Comparison of ENCODE assay signal across 19 cellular contexts in the genomic region with DNA sequence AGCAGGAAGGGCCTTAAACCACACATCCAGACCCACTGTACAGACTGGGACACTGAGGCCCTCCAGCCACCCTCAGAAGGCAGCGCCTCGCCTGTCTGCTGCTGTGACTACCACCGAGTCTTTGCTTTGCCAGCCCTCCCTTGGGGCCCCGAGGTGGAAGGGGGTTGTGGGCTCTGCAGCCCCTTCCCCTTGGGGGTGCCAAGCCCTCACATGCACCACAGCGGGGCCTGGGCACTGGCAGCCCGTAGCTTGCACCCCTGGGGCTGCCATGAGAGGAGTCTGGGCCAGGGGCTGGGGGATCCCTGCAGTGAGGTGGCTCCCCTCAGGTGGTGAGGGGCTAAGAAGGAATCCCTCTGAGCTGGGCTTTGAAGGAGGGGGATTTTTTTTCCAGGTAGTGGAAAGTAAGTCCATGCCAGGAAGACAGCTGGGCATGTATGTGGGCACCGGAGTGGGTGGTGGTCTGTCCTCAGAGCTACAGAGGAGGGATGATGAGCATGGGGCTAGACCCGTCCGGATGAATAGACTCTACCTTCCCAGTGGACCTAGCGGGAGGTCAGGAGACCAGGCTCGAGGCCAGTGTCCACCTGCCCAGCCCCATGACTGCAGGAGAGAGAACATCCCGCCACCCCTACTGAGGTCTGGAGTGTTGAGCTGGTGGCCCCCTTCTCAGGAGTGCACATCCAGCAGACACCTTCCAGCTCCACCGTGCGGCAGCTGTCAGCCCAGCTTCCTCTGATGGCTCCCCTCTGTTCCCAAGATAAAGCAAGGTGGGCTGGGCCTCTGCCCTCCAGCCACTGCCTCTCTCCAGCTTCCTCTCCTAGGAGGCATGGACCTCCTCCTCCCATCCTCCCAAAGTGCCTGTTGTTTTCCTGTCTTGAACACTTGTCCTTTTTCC. TPM values are rescaled to one million over a fixed set of nuclear protein-coding genes. Genes with fewer than 3 reads are reported as not detected.
DNase-seq lines count a peak whose midpoint lies in the region; ATAC-seq and TF ChIP-seq lines count a peak whose summit lies in the region.
"Had no signal": no experiment of that assay in that cellular context is flagged by ENCODE, and none has a peak within 500 bp of the region (broad histone marks: within the 10 kb centered on the region; RNA-seq: fewer than 3 reads in every experiment).

No MANE protein-coding gene starts in this region.

- no peaks in the 10 kb centered on the region for H3K9me3 ChIP-seq in right atrium auricular region
- no peaks in the 10 kb centered on the region for H3K9me3 ChIP-seq in lower lobe of right lung
- no peaks in the 10 kb centered on the region for H3K9me3 ChIP-seq in upper lobe of right lung
- H3K9me3 ChIP-seq: A549 had no signal

- H3K27ac ChIP-seq in right atrium auricular region (no peak overlapping the region), lower lobe of right lung (no peak overlapping the region), upper lobe of right lung (no peak overlapping the region)
- H3K27ac ChIP-seq: A549, C4-2B had no signal

- H3K4me3 ChIP-seq in right atrium auricular region: no peak overlapping the region
- no peak overlapping the region for H3K4me3 ChIP-seq in lower lobe of right lung
- no peak overlapping the region for H3K4me3 ChIP-seq in upper lobe of right lung
- H3K4me3 ChIP-seq: A549 had no signal

- peaks cover 42% of the 10 kb centered on the region for H3K36me3 Mint-ChIP-seq in endothelial cell (ENCODE audit: low read depth, unreplicated experiment)

- no peaks in the 10 kb centered on the region for H3K9me3 Mint-ChIP-seq in endothelial cell (ENCODE audit: unreplicated experiment)

- no peak for TF ChIP-seq CTCF in right atrium auricular region (IDR thresholded peaks at IDR 0.05)
- no peak for TF ChIP-seq CTCF in endothelial cell (IDR thresholded peaks at IDR 0.05; ENCODE audit: unreplicated experiment)
- TF ChIP-seq CTCF in lower lobe of right lung (IDR thresholded peaks at IDR 0.05): no peak
- TF ChIP-seq CTCF in upper lobe of right lung (IDR thresholded peaks at IDR 0.05): no peak

- H3K36me3 ChIP-seq in right atrium auricular region: no peaks in the 10 kb centered on the region
- peaks cover 3% of the 10 kb centered on the region for H3K36me3 ChIP-seq in lower lobe of right lung
- no peaks in the 10 kb centered on the region for H3K36me3 ChIP-seq in upper lobe of right lung

- DNase-seq in Right ventricle myocardium superior: peak; percentile 24
- DNase-seq in right atrium auricular region (ENCODE audit: low spot score): no peak
- DNase-seq in endothelial cell (ENCODE audit: low spot score): no peak
- peak; percentile 38 for DNase-seq in lower lobe of right lung
- DNase-seq in upper lobe of right lung: peak; percentile 53
- DNase-seq in NCI-H2081 (lab: John Stamatoyannopoulos, UW): no peak
- DNase-seq: COR-L47, Kasumi-1, MM.1S, NCI-H1092 treated with DMSO at 0.1 percent for 48 hours, NCI-H1694, NCI-H2107, NCI-H2227 treated with DMSO at 0.1 percent for 48 hours, NCI-H524, SHP77 had no signal

- peaks cover 44% of the 10 kb centered on the region for H3K4me1 Mint-ChIP-seq in endothelial cell (ENCODE audit: unreplicated experiment)

- peaks cover 35% of the 10 kb centered on the region for H3K27me3 Mint-ChIP-seq in endothelial cell (ENCODE audit: unreplicated experiment)

- no peak for ATAC-seq in Right ventricle myocardium superior (ENCODE audit: poor library complexity)
- no peak for ATAC-seq in lower lobe of right lung
- no peak for ATAC-seq in upper lobe of right lung
- ATAC-seq in HG03469 (IDR thresholded peaks at IDR 0.05; ENCODE audit: unreplicated experiment): no peak
- no peak for ATAC-seq in GM19395 (IDR thresholded peaks at IDR 0.05; ENCODE audit: unreplicated experiment)
- ATAC-seq: A549 had no signal

- intact Hi-C loops in Right ventricle myocardium superior (cut with DNase I) (no loop called here), lower lobe of right lung (cut with DNase I) (no loop called here), upper lobe of right lung (cut with DNase I) (no loop called here)

- H3K4me3 Mint-ChIP-seq in endothelial cell (ENCODE audit: unreplicated experiment): peak overlapping the region; percentile 71

- H3K27ac Mint-ChIP-seq in endothelial cell (ENCODE audit: unreplicated experiment): peak overlapping the region; percentile 84

- H3K27me3 ChIP-seq in right atrium auricular region: no peaks in the 10 kb centered on the region
- H3K27me3 ChIP-seq in lower lobe of right lung (ENCODE audit: low read depth): no peaks in the 10 kb centered on the region
- no peaks in the 10 kb centered on the region for H3K27me3 ChIP-seq in upper lobe of right lung

- no peaks in the 10 kb centered on the region for H3K4me1 ChIP-seq in right atrium auricular region
- H3K4me1 ChIP-seq in lower lobe of right lung: no peaks in the 10 kb centered on the region
- no peaks in the 10 kb centered on the region for H3K4me1 ChIP-seq in upper lobe of right lung
- H3K4me1 ChIP-seq: A549 had no signal

RNA-seq across cellular contexts. Expression of gene FLT4, which starts 15.9 kb away (rescaled TPM):
- total RNA-seq in Right ventricle myocardium superior (5.6 TPM), right atrium auricular region (1 to 10 TPM; 2.0 to 4.2 TPM), endothelial cell (ENCODE audit: unreplicated experiment) (541 TPM), lower lobe of right lung (24.8 TPM), upper lobe of right lung (38.6 TPM)

RNA-seq across cellular contexts. Expression of gene SCGB3A1, which starts 42.2 kb away (rescaled TPM):
- total RNA-seq in Right ventricle myocardium superior: not detected
- total RNA-seq in right atrium auricular region: not detected
- 5.4 TPM for total RNA-seq in endothelial cell (ENCODE audit: unreplicated experiment)
- 1,318 TPM for total RNA-seq in lower lobe of right lung
- 86.9 TPM for total RNA-seq in upper lobe of right lung

Comparison
In these comparisons a context has a peak if more than half of its experiments do, and no peak if none do; other contexts are left out.
1. DNase-seq: peak in Right ventricle myocardium superior (single experiment), lower lobe of right lung (single experiment) and upper lobe of right lung (single experiment); none in right atrium auricular region (single experiment), endothelial cell (single experiment) and NCI-H2081 (0 of 2).
2. RNA of gene FLT4, which starts 15.9 kb away (total RNA-seq): 541 TPM in endothelial cell (single experiment); 38.6 TPM in upper lobe of right lung (single experiment), 24.8 TPM in lower lobe of right lung (single experiment), 5.6 TPM in Right ventricle myocardium superior (single experiment) and 2.0 to 4.2 TPM in right atrium auricular region; every median in the first group is over 10 times any median in the second.
3. RNA of gene SCGB3A1, which starts 42.2 kb away (total RNA-seq): 1,318 TPM in lower lobe of right lung (single experiment); 86.9 TPM in upper lobe of right lung (single experiment), 5.4 TPM in endothelial cell (single experiment), not detected in Right ventricle myocardium superior (single experiment) and not detected in right atrium auricular region; every median in the first group is over 10 times any median in the second.